In the genomic region with DNA sequence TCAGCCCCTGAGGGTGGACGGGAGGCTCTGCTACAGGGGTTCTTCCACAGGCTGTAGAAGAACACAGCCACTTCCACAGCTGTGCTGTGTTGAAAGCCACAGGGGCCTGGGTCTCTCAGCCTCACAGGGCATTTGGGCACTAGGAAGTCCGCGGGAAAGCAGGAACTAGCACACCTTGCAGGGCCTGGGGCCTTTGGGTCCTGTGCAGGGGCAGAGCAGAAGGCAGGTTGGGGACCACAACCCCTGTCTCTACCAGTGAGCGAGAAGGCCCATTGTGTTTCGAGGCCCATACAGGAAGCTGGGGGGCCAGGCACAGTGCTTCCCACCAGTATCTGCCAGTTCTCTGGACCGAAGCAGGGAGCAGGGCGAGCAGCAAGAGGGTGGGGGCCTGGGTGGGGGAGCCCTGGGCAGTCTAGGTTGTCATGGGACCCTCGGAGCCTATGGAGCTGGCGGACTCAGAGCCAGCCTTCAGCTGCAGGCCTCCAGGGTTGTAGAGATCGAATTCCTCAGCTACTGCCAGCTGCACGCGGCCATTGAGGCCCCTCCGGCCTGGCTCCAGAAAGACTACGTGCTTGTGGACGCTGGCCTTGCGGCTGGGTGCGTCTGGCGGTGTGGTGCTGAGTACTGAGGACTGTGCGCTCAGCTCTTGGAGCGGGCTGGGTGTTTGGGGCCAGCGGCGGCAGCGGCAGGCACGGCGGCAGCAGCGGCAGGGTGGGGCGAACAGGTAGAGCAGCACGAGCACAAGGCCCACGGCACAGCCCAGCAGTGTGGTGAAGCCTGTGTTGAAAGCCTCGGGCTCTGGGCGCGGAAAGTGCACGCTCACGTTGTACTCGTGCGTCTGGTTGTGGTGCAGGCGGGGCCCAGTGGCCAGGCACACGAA, we compare ENCODE assay signal across 1 cellular context.
TF ChIP-seq lines count a peak whose summit lies in the region.

No MANE protein-coding gene starts in this region.

TF ChIP-seq in WTC11, 78 proteins besides CTCF, POLR2A, EP300 and RAD21 (continued from another document):
- TF ChIP-seq, protein P1, sequence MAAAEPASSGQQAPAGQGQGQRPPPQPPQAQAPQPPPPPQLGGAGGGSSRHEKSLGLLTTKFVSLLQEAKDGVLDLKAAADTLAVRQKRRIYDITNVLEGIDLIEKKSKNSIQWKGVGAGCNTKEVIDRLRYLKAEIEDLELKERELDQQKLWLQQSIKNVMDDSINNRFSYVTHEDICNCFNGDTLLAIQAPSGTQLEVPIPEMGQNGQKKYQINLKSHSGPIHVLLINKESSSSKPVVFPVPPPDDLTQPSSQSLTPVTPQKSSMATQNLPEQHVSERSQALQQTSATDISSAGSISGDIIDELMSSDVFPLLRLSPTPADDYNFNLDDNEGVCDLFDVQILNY (CRISPR knock-in tag; IDR thresholded peaks at IDR 0.05), result no peak
- TF ChIP-seq RORB (CRISPR knock-in tag; IDR thresholded peaks at IDR 0.05), result no peak
- no peak for TF ChIP-seq TEAD1 (CRISPR knock-in tag; IDR thresholded peaks at IDR 0.05)
- 0 out of 2 replicates have a peak, but pooled peaks have one; percentile 52 for TF ChIP-seq TCF7 (CRISPR knock-in tag; IDR thresholded peaks at IDR 0.05; ENCODE audit: low read depth)
- TF ChIP-seq ETV6 (CRISPR knock-in tag; IDR thresholded peaks at IDR 0.05), result no peak
- TF ChIP-seq, protein P2, sequence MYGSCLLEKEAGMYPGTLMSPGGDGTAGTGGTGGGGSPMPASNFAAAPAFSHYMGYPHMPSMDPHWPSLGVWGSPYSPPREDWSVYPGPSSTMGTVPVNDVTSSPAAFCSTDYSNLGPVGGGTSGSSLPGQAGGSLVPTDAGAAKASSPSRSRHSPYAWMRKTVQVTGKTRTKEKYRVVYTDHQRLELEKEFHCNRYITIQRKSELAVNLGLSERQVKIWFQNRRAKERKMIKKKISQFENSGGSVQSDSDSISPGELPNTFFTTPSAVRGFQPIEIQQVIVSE (CRISPR knock-in tag; IDR thresholded peaks at IDR 0.05; ENCODE audit: borderline replicate concordance), result no peak
- TF ChIP-seq, protein P3, sequence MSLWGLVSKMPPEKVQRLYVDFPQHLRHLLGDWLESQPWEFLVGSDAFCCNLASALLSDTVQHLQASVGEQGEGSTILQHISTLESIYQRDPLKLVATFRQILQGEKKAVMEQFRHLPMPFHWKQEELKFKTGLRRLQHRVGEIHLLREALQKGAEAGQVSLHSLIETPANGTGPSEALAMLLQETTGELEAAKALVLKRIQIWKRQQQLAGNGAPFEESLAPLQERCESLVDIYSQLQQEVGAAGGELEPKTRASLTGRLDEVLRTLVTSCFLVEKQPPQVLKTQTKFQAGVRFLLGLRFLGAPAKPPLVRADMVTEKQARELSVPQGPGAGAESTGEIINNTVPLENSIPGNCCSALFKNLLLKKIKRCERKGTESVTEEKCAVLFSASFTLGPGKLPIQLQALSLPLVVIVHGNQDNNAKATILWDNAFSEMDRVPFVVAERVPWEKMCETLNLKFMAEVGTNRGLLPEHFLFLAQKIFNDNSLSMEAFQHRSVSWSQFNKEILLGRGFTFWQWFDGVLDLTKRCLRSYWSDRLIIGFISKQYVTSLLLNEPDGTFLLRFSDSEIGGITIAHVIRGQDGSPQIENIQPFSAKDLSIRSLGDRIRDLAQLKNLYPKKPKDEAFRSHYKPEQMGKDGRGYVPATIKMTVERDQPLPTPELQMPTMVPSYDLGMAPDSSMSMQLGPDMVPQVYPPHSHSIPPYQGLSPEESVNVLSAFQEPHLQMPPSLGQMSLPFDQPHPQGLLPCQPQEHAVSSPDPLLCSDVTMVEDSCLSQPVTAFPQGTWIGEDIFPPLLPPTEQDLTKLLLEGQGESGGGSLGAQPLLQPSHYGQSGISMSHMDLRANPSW (CRISPR knock-in tag; conservative IDR thresholded peaks at IDR 0.05; ENCODE audit: low read depth), result no peak
- TF ChIP-seq, protein P4, sequence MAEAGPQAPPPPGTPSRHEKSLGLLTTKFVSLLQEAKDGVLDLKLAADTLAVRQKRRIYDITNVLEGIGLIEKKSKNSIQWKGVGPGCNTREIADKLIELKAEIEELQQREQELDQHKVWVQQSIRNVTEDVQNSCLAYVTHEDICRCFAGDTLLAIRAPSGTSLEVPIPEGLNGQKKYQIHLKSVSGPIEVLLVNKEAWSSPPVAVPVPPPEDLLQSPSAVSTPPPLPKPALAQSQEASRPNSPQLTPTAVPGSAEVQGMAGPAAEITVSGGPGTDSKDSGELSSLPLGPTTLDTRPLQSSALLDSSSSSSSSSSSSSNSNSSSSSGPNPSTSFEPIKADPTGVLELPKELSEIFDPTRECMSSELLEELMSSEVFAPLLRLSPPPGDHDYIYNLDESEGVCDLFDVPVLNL (CRISPR knock-in tag; IDR thresholded peaks at IDR 0.05; ENCODE audit: borderline replicate concordance, low read depth), result 0 out of 2 replicates have a peak, but pooled peaks have one; percentile 25
- TF ChIP-seq NFE2L1 (CRISPR knock-in tag; IDR thresholded peaks at IDR 0.05), result no peak
- no peak for TF ChIP-seq FOXP1 (CRISPR knock-in tag; IDR thresholded peaks at IDR 0.05; ENCODE audit: borderline replicate concordance)
- TF ChIP-seq ZNF263 (CRISPR knock-in tag; IDR thresholded peaks at IDR 0.05; ENCODE audit: low read depth), result no peak
